Comparison of ENCODE assay signal across 8 cellular contexts in genomic region chr2:73736378-73736777, GRCh38. TPM values are rescaled to one million over a fixed set of nuclear protein-coding genes. Genes with fewer than 3 reads are reported as not detected.
DNase-seq lines count a peak whose midpoint lies in the region; ATAC-seq, FAIRE-seq and TF ChIP-seq lines count a peak whose summit lies in the region.

No MANE protein-coding gene starts in this region.

- H3K4me3 ChIP-seq in A549 (peak overlapping the region; percentile 65), body of pancreas (peak overlapping the region; percentile 62 to 65), mononuclear cell (ENCODE audit: low read length) (peak overlapping the region; percentile 96)

- TF ChIP-seq CTCF in A549 (IDR thresholded peaks at IDR 0.05) (no peak), body of pancreas (IDR thresholded peaks at IDR 0.05) (no peak)

- DNase-seq in A549 (ENCODE audit: low read depth in 1 of 2, low spot score in 1 of 2) (no peak), body of pancreas (no peak), NCI-H1694 treated with DMSO at 0.1 percent for 48 hours (lab: John Stamatoyannopoulos, UW) (no peak), NCI-H2227 (lab: John Stamatoyannopoulos, UW; ENCODE audit: unreplicated experiment) (no peak), iPS-NIHi11 (ENCODE audit: low spot score) (no peak)

- no peak for TF ChIP-seq POLR2A in A549 (IDR thresholded peaks at IDR 0.05; ENCODE audit: low read length)
- no peak for TF ChIP-seq POLR2A in body of pancreas (IDR thresholded peaks at IDR 0.05)

- FAIRE-seq in A549 (lab: Jason Lieb, UNC), result no peak

- no peaks in the 10 kb centered on the region for H3K27me3 ChIP-seq in body of pancreas
- no peaks in the 10 kb centered on the region for H3K27me3 ChIP-seq in mononuclear cell (ENCODE audit: insufficient read depth, low read length)

- peak overlapping the region; percentile 82 for H3K4me2 ChIP-seq in A549

- CTCF ChIA-PET in A549 (lab: Yijun Ruan, JAX), result interaction anchor here (1.4 kb wide), 1 partner anchor 45 kb away, joined by 4 read pairs; no protein-coding TSS in a partner anchor

- TF ChIP-seq EP300 in A549 (IDR thresholded peaks at IDR 0.05), result no peak

- no peak for TF ChIP-seq RAD21 in A549 (conservative IDR thresholded peaks at IDR 0.05 in 1 of 2, IDR thresholded peaks at IDR 0.05 in 1 of 2)

- POLR2A ChIA-PET in A549 (lab: Yijun Ruan, JAX), result interaction anchor here (1.2 to 1.5 kb wide), 4 partner anchors 24 to 722 kb away, joined by 3 to 8 read pairs (median 6); partner anchors contain the start of gene ALMS1

- H3K9me3 ChIP-seq in A549 (peaks cover 9% of the 10 kb centered on the region; the same call in 1 of the 3 replicates), body of pancreas (no peaks in the 10 kb centered on the region), mononuclear cell (ENCODE audit: low read depth, low read length) (no peaks in the 10 kb centered on the region)

- H3K36me3 ChIP-seq in body of pancreas (replicated peaks in 1 of 2; ENCODE audit: insufficient read depth in 1 of 2, low read depth in 2 of 2), result peaks cover 4 to 8% of the 10 kb centered on the region in 2 donors

- 6% methylated on average over 8 of the region's 8 CpGs for WGBS in A549 (ENCODE audit: missing lambda C conversion rate)
- WGBS in body of pancreas, 2 donors, result 6 to 7% methylated on average over 8 of the region's 8 CpGs

- ATAC-seq in A549, result peak in 1 of 2 experiments; percentile 17; a peak in 3 of 6 replicates
- ATAC-seq in HG02763 (IDR thresholded peaks at IDR 0.05; ENCODE audit: unreplicated experiment), result peak; percentile 6
- no peak for ATAC-seq in body of pancreas
- ATAC-seq in HG03442 (IDR thresholded peaks at IDR 0.05; ENCODE audit: unreplicated experiment), result no peak

- H3K27ac ChIP-seq in A549, result peak overlapping the region; percentile 69 to 86
- peak overlapping the region in 2 of 4 donors; percentile 2 to 68 for H3K27ac ChIP-seq in body of pancreas

- H3K4me1 ChIP-seq in A549 (peaks cover 12% of the 10 kb centered on the region), body of pancreas (peaks cover 17% of the 10 kb centered on the region), mononuclear cell (ENCODE audit: insufficient read depth, low read length) (peaks cover 13% of the 10 kb centered on the region)

- intact Hi-C loops in body of pancreas (cut with DNase I), result no loop called here

TF ChIP-seq in A549, 52 proteins besides CTCF, POLR2A, EP300 and RAD21:
- TF ChIP-seq BCL3 (IDR thresholded peaks at IDR 0.05), result no peak
- no peak for TF ChIP-seq KDM5A (IDR thresholded peaks at IDR 0.05)
- TF ChIP-seq HES2 (IDR thresholded peaks at IDR 0.05), result no peak
- no peak for TF ChIP-seq SMC3 (IDR thresholded peaks at IDR 0.05)
- no peak for TF ChIP-seq ELK1 (IDR thresholded peaks at IDR 0.05; ENCODE audit: low read depth, low read length)
- TF ChIP-seq HOXA7 (CRISPR knock-in tag; IDR thresholded peaks at IDR 0.05), result no peak
TF ChIP-seq in A549: peak in this region for 0.

RNA-seq across cellular contexts. Expression of gene TPRKB, which starts 0.8 kb away (rescaled TPM):
- 97.4 and 115 TPM in 2 replicates for polyA plus RNA-seq in A549 (2011; rRNA removed)
- 54.2 and 58.5 TPM in 2 replicates for polyA plus RNA-seq in A549 (2012; cell fraction: cytosol; rRNA removed)
- 10.9 and 20.6 TPM in 2 replicates for polyA plus RNA-seq in A549 (2012; cell fraction: nucleus; rRNA removed)
- polyA plus RNA-seq in A549 (2017; fragmentation: RNase III; extraction: RNeasy Plus Mini Kit Qiagen cat#74134 plus additional on column Dnase treatment), result 138 to 167 TPM (median 144 TPM) in 3 replicates
- polyA minus RNA-seq in A549 (2011; rRNA and poly(A)+ RNA removed), result 7.8 and 9.1 TPM in 2 replicates
- total RNA-seq in body of pancreas, result 10 to 100 TPM; 12.5 to 14.5 TPM
- 21.4 TPM for total RNA-seq in mononuclear cell

RNA-seq across cellular contexts. Expression of gene DUSP11, which starts 43.5 kb away (rescaled TPM):
- 42.1 and 54.8 TPM in 2 replicates for polyA plus RNA-seq in A549 (2011; rRNA removed)
- polyA plus RNA-seq in A549 (2012; cell fraction: cytosol; rRNA removed), result 19.3 and 19.8 TPM in 2 replicates
- polyA plus RNA-seq in A549 (2012; cell fraction: nucleus; rRNA removed), result 7.1 and 8.4 TPM in 2 replicates
- 26.2 to 26.7 TPM (median 26.5 TPM) in 3 replicates for polyA plus RNA-seq in A549 (2017; fragmentation: RNase III; extraction: RNeasy Plus Mini Kit Qiagen cat#74134 plus additional on column Dnase treatment)
- polyA minus RNA-seq in A549 (2011; rRNA and poly(A)+ RNA removed), result 9.9 and 10.5 TPM in 2 replicates
- total RNA-seq in body of pancreas, result 10 to 100 TPM; 10.9 to 13.7 TPM
- total RNA-seq in mononuclear cell, result 84.5 TPM

RNA-seq across cellular contexts. Expression of gene C2orf78, which starts 47.6 kb away (rescaled TPM):
- polyA plus RNA-seq in A549 (2011; rRNA removed), result not detected in 2 replicates
- polyA plus RNA-seq in A549 (2012; cell fraction: cytosol; rRNA removed), result 0.01 TPM in 1 of 2 replicates, not detected in the other
- not detected in 2 replicates for polyA plus RNA-seq in A549 (2012; cell fraction: nucleus; rRNA removed)
- not detected in 3 replicates for polyA plus RNA-seq in A549 (2017; fragmentation: RNase III; extraction: RNeasy Plus Mini Kit Qiagen cat#74134 plus additional on column Dnase treatment)
- polyA minus RNA-seq in A549 (2011; rRNA and poly(A)+ RNA removed), result 0.10 TPM in 1 of 2 replicates, not detected in the other
- not detected for total RNA-seq in body of pancreas
- total RNA-seq in mononuclear cell, result not detected
